Comparison of ENCODE assay signal across 1 cellular context in genomic region chr3:122415762-122416654, GRCh38.
TF ChIP-seq lines count a peak whose summit lies in the region.

WDR5B (minus strand) TSS chr3:122416062; CDS start chr3:122415528, 534 bp downstream.

TF ChIP-seq in HEK293, 187 proteins besides CTCF, POLR2A, EP300 and RAD21 (continued from another document and continues in another):
- TF ChIP-seq ZNF518A (tag by site-specific recombination; conservative IDR thresholded peaks at IDR 0.05; ENCODE audit: low read depth) (peak; percentile 65), ZFP69B (tag by site-specific recombination; IDR thresholded peaks at IDR 0.05) (no peak), ZNF354C (tag by site-specific recombination; IDR thresholded peaks at IDR 0.05; ENCODE audit: borderline replicate concordance, low read depth) (no peak), WT1 (tag by site-specific recombination; IDR thresholded peaks at IDR 0.05) (no peak), ZNF140 (tag by site-specific recombination; IDR thresholded peaks at IDR 0.05) (no peak), ZNF561 (tag by site-specific recombination; IDR thresholded peaks at IDR 0.05; ENCODE audit: borderline replicate concordance) (peak; percentile 56; the same call in 1 of the 2 replicates), ZNF777 (tag by site-specific recombination; IDR thresholded peaks at IDR 0.05; ENCODE audit: borderline replicate concordance) (no peak), KLF16 (tag by site-specific recombination; IDR thresholded peaks at IDR 0.05) (no peak), ZNF350 (tag by site-specific recombination; IDR thresholded peaks at IDR 0.05) (no peak), ZBTB21 (tag by site-specific recombination; IDR thresholded peaks at IDR 0.05) (no peak), ZNF394 (tag by site-specific recombination; IDR thresholded peaks at IDR 0.05; ENCODE audit: borderline replicate concordance) (peak; percentile 10; the same call in 1 of the 2 replicates), ZNF2 (tag by site-specific recombination; IDR thresholded peaks at IDR 0.05) (0 out of 2 replicates have a peak, but pooled peaks have one; percentile 22), ZNF266 (tag by site-specific recombination; IDR thresholded peaks at IDR 0.05; ENCODE audit: low read depth) (no peak), ZNF837 (tag by site-specific recombination; IDR thresholded peaks at IDR 0.05) (no peak), ZNF596 (tag by site-specific recombination; IDR thresholded peaks at IDR 0.05) (no peak), ZNF121 (tag by site-specific recombination; IDR thresholded peaks at IDR 0.05) (no peak), ZNF211 (tag by site-specific recombination; IDR thresholded peaks at IDR 0.05; ENCODE audit: low read depth) (no peak), ELK4 (IDR thresholded peaks at IDR 0.05; ENCODE audit: borderline replicate concordance, low read depth, low read length) (peak; percentile 45; the same call in 1 of the 2 replicates), MEIS1 (CRISPR knock-in tag; IDR thresholded peaks at IDR 0.05; ENCODE audit: borderline replicate concordance) (no peak), ZXDB (tag by site-specific recombination; IDR thresholded peaks at IDR 0.05) (peak; percentile 72), ZNF530 (tag by site-specific recombination; IDR thresholded peaks at IDR 0.05; ENCODE audit: low read depth) (no peak), ZNF24 (tag by site-specific recombination; IDR thresholded peaks at IDR 0.05) (0 out of 2 replicates have a peak, but pooled peaks have one; percentile 31), OSR2 (tag by site-specific recombination; IDR thresholded peaks at IDR 0.05) (0 out of 2 replicates have a peak, but pooled peaks have one; percentile 19), IKZF3 (tag by site-specific recombination; IDR thresholded peaks at IDR 0.05) (peak; percentile 41; the same call in 1 of the 2 replicates), ZFP41 (tag by site-specific recombination; IDR thresholded peaks at IDR 0.05; ENCODE audit: borderline replicate concordance) (no peak), ZNF571 (tag by site-specific recombination; IDR thresholded peaks at IDR 0.05) (no peak), ZNF76 (tag by site-specific recombination; IDR thresholded peaks at IDR 0.05; ENCODE audit: borderline replicate concordance, low read depth) (no peak), REPIN1 (tag by site-specific recombination; IDR thresholded peaks at IDR 0.05; ENCODE audit: low read depth) (no peak), ZBTB10 (tag by site-specific recombination; IDR thresholded peaks at IDR 0.05) (no peak), ZNF585B (tag by site-specific recombination; IDR thresholded peaks at IDR 0.05) (no peak), HOXC10 (CRISPR knock-in tag; IDR thresholded peaks at IDR 0.05) (no peak), ZNF341 (tag by site-specific recombination; IDR thresholded peaks at IDR 0.05; ENCODE audit: low read depth) (no peak), ZNF785 (tag by site-specific recombination; IDR thresholded peaks at IDR 0.05) (no peak), ZNF175 (tag by site-specific recombination; IDR thresholded peaks at IDR 0.05) (no peak), ZSCAN23 (tag by site-specific recombination; IDR thresholded peaks at IDR 0.05) (no peak), ZNF660 (tag by site-specific recombination; IDR thresholded peaks at IDR 0.05) (peak; percentile 61; the same call in 1 of the 2 replicates), KLF8 (tag by site-specific recombination; IDR thresholded peaks at IDR 0.05) (no peak), ZNF311 (tag by site-specific recombination; IDR thresholded peaks at IDR 0.05; ENCODE audit: borderline replicate concordance) (no peak), ZNF843 (tag by site-specific recombination; IDR thresholded peaks at IDR 0.05) (no peak), TCF7L2 (IDR thresholded peaks at IDR 0.05; ENCODE audit: borderline replicate concordance, low read depth, low read length) (no peak), ZNF544 (tag by site-specific recombination; IDR thresholded peaks at IDR 0.05) (no peak), EGR2 (tag by site-specific recombination; IDR thresholded peaks at IDR 0.05; ENCODE audit: low read depth) (no peak), ZNF433 (tag by site-specific recombination; IDR thresholded peaks at IDR 0.05; ENCODE audit: low read depth) (no peak)
- TF ChIP-seq, protein P1, sequence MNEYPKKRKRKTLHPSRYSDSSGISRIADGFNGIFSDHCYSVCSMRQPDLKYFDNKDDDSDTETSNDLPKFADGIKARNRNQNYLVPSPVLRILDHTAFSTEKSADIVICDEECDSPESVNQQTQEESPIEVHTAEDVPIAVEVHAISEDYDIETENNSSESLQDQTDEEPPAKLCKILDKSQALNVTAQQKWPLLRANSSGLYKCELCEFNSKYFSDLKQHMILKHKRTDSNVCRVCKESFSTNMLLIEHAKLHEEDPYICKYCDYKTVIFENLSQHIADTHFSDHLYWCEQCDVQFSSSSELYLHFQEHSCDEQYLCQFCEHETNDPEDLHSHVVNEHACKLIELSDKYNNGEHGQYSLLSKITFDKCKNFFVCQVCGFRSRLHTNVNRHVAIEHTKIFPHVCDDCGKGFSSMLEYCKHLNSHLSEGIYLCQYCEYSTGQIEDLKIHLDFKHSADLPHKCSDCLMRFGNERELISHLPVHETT (tag by site-specific recombination; IDR thresholded peaks at IDR 0.05) = no peak
- TF ChIP-seq, protein P2, sequence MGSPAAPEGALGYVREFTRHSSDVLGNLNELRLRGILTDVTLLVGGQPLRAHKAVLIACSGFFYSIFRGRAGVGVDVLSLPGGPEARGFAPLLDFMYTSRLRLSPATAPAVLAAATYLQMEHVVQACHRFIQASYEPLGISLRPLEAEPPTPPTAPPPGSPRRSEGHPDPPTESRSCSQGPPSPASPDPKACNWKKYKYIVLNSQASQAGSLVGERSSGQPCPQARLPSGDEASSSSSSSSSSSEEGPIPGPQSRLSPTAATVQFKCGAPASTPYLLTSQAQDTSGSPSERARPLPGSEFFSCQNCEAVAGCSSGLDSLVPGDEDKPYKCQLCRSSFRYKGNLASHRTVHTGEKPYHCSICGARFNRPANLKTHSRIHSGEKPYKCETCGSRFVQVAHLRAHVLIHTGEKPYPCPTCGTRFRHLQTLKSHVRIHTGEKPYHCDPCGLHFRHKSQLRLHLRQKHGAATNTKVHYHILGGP (tag by site-specific recombination; IDR thresholded peaks at IDR 0.05) = no peak
- TF ChIP-seq, protein P3, sequence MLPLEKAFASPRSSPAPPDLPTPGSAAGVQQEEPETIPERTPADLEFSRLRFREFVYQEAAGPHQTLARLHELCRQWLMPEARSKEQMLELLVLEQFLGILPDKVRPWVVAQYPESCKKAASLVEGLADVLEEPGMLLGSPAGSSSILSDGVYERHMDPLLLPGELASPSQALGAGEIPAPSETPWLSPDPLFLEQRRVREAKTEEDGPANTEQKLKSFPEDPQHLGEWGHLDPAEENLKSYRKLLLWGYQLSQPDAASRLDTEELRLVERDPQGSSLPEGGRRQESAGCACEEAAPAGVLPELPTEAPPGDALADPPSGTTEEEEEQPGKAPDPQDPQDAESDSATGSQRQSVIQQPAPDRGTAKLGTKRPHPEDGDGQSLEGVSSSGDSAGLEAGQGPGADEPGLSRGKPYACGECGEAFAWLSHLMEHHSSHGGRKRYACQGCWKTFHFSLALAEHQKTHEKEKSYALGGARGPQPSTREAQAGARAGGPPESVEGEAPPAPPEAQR (tag by site-specific recombination; IDR thresholded peaks at IDR 0.05) = no peak
- TF ChIP-seq, protein P4, sequence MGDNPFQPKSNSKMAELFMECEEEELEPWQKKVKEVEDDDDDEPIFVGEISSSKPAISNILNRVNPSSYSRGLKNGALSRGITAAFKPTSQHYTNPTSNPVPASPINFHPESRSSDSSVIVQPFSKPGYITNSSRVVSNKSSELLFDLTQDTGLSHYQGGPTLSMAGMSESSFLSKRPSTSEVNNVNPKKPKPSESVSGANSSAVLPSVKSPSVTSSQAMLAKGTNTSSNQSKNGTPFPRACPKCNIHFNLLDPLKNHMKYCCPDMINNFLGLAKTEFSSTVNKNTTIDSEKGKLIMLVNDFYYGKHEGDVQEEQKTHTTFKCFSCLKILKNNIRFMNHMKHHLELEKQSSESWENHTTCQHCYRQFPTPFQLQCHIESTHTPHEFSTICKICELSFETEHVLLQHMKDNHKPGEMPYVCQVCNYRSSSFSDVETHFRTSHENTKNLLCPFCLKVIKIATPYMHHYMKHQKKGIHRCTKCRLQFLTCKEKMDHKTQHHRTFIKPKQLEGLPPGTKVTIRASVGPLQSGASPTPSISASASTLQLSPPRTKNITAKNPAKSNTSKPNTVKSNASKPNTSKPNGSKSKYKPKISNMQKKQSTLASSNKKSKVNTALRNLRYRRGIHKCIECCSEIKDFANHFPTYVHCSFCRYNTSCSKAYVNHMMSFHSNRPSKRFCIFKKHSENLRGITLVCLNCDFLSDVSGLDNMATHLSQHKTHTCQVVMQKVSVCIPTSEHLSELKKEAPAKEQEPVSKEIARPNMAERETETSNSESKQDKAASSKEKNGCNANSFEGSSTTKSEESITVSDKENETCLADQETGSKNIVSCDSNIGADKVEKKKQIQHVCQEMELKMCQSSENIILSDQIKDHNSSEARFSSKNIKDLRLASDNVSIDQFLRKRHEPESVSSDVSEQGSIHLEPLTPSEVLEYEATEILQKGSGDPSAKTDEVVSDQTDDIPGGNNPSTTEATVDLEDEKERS (tag by site-specific recombination; IDR thresholded peaks at IDR 0.05) = no peak
- TF ChIP-seq, protein P5, sequence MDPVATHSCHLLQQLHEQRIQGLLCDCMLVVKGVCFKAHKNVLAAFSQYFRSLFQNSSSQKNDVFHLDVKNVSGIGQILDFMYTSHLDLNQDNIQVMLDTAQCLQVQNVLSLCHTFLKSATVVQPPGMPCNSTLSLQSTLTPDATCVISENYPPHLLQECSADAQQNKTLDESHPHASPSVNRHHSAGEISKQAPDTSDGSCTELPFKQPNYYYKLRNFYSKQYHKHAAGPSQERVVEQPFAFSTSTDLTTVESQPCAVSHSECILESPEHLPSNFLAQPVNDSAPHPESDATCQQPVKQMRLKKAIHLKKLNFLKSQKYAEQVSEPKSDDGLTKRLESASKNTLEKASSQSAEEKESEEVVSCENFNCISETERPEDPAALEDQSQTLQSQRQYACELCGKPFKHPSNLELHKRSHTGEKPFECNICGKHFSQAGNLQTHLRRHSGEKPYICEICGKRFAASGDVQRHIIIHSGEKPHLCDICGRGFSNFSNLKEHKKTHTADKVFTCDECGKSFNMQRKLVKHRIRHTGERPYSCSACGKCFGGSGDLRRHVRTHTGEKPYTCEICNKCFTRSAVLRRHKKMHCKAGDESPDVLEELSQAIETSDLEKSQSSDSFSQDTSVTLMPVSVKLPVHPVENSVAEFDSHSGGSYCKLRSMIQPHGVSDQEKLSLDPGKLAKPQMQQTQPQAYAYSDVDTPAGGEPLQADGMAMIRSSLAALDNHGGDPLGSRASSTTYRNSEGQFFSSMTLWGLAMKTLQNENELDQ (tag by site-specific recombination; IDR thresholded peaks at IDR 0.05; ENCODE audit: low read depth) = no peak
